10 cellular contexts compared by ENCODE assay signal in the genomic region with DNA sequence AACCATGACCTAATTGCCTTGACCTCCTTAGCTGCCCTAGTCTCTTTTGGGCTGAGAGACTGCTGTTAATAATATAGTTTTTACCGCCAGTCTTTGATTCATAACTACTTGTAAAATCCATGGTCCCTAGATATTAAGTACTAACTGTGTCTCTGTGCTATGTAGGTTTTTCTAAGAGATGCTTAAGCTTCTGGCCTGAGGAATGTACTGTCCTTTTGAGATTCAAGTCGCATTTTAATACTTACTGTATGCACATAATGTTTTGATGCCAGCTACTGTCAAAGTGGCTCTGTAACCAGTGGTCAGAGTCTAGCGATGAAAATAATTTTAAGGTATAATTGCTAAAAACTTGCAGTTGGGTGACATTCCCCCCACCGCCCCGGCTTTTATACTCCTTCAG. TPM values are rescaled to one million over a fixed set of nuclear protein-coding genes. Genes with fewer than 3 reads are reported as not detected.
DNase-seq lines count a peak whose midpoint lies in the region; ATAC-seq and TF ChIP-seq lines count a peak whose summit lies in the region.
"Had no signal": no experiment of that assay in that cellular context is flagged by ENCODE, and none has a peak within 500 bp of the region (broad histone marks: within the 10 kb centered on the region; RNA-seq: fewer than 3 reads in every experiment).

No MANE protein-coding gene starts in this region.

- no peaks in the 10 kb centered on the region for H3K9me3 Mint-ChIP-seq in activated T-cell treated with anti-CD3 and anti-CD28 coated beads, Interleukin-2, amount 50 U/mL, for 72 hours
- no peaks in the 10 kb centered on the region for H3K9me3 Mint-ChIP-seq in chondrocyte (ENCODE audit: low read depth)
- H3K9me3 Mint-ChIP-seq in type B pancreatic cell = no peaks in the 10 kb centered on the region
- H3K9me3 Mint-ChIP-seq: effector memory CD8-positive, alpha-beta T cell had no signal

- peak overlapping the region; percentile 73 to 78 for H3K4me3 Mint-ChIP-seq in activated T-cell treated with anti-CD3 and anti-CD28 coated beads, Interleukin-2, amount 50 U/mL, for 72 hours
- H3K4me3 Mint-ChIP-seq in chondrocyte (ENCODE audit: unreplicated experiment) (peak overlapping the region; percentile 86), type B pancreatic cell (peak overlapping the region; percentile 88)

- peaks cover 69% of the 10 kb centered on the region for H3K27me3 Mint-ChIP-seq in activated T-cell treated with anti-CD3 and anti-CD28 coated beads, Interleukin-2, amount 50 U/mL, for 72 hours (ENCODE audit: low read depth)
- H3K27me3 Mint-ChIP-seq in chondrocyte (ENCODE audit: low read depth) (no peaks in the 10 kb centered on the region), type B pancreatic cell (peaks cover 15% of the 10 kb centered on the region)

- H3K4me1 ChIP-seq in mesodermal cell (ENCODE audit: control insufficient read depth, insufficient read depth, low read length, poor library complexity, severe bottlenecking) = peaks cover 14% of the 10 kb centered on the region

- no peak overlapping the region for H3K27ac Mint-ChIP-seq in activated T-cell treated with anti-CD3 and anti-CD28 coated beads, Interleukin-2, amount 50 U/mL, for 72 hours
- H3K27ac Mint-ChIP-seq in chondrocyte (ENCODE audit: unreplicated experiment) (peak overlapping the region; percentile 23), type B pancreatic cell (no peak overlapping the region)
- H3K27ac Mint-ChIP-seq: effector memory CD8-positive, alpha-beta T cell had no signal

- H3K4me1 Mint-ChIP-seq in activated T-cell treated with anti-CD3 and anti-CD28 coated beads, Interleukin-2, amount 50 U/mL, for 72 hours (ENCODE audit: low read depth) = peaks cover 7% of the 10 kb centered on the region
- peaks cover 40% of the 10 kb centered on the region for H3K4me1 Mint-ChIP-seq in chondrocyte (ENCODE audit: low read depth)
- H3K4me1 Mint-ChIP-seq in type B pancreatic cell (ENCODE audit: unreplicated experiment) = peaks cover 31% of the 10 kb centered on the region

- H3K36me3 ChIP-seq in mesodermal cell (ENCODE audit: control insufficient read depth, insufficient read depth, low read length) = peaks cover 24% of the 10 kb centered on the region

- TF ChIP-seq CTCF in chondrocyte (IDR thresholded peaks at IDR 0.05) = no peak
- no peak for TF ChIP-seq CTCF in type B pancreatic cell (conservative IDR thresholded peaks at IDR 0.05)

- no peak for ATAC-seq in activated T-cell treated with anti-CD3 and anti-CD28 coated beads, Interleukin-2, amount 50 U/mL, for 72 hours (replicated peaks in 1 of 2)
- no peak for ATAC-seq in GM21526 (IDR thresholded peaks at IDR 0.05; ENCODE audit: low FRiP score, unreplicated experiment)
- ATAC-seq: effector memory CD8-positive, alpha-beta T cell had no signal

- peak overlapping the region; percentile 87 for H3K4me3 ChIP-seq in mesodermal cell (ENCODE audit: extremely low read depth, insufficient read depth, low read length, poor library complexity, severe bottlenecking)

- H3K27ac ChIP-seq in mesodermal cell (ENCODE audit: low read depth, low read length, severe bottlenecking) = no peak overlapping the region

- WGBS in mesodermal cell (ENCODE audit: insufficient coverage in 2 of 2), 2 experiments = 68% methylated on average over 3 of the region's 5 CpGs; no CpG with 5 or more reads in 1 of the 2 experiments

- no peaks in the 10 kb centered on the region for H3K36me3 Mint-ChIP-seq in activated T-cell treated with anti-CD3 and anti-CD28 coated beads, Interleukin-2, amount 50 U/mL, for 72 hours (ENCODE audit: insufficient read depth in 2 of 2)
- H3K36me3 Mint-ChIP-seq in chondrocyte (ENCODE audit: low read depth) (no peaks in the 10 kb centered on the region), type B pancreatic cell (peaks cover 12% of the 10 kb centered on the region)

- H3K9me3 ChIP-seq in mesodermal cell (ENCODE audit: control insufficient read depth, low read length) = no peaks in the 10 kb centered on the region

- DNase-seq in activated T-cell treated with anti-CD3 and anti-CD28 coated beads, Interleukin-2, amount 50 U/mL, for 72 hours = no peak
- DNase-seq in activated T-cell treated with anti-CD3 and anti-CD28 coated beads, Interleukin-2, amount 50 U/mL, for 48 hours = no peak
- no peak for DNase-seq in chondrocyte (ENCODE audit: low spot score)
- no peak for DNase-seq in type B pancreatic cell (ENCODE audit: extremely low spot score, unreplicated experiment)
- DNase-seq in RPMI8226 = no peak
- DNase-seq in stimulated activated CD4-positive, alpha-beta T cell treated with anti-CD3 and anti-CD28 coated beads, Interleukin-2, amount 100 ng/mL, for 48 hours = no peak
- DNase-seq: effector memory CD8-positive, alpha-beta T cell; SIG-M5 had no signal

RNA-seq across cellular contexts. Expression of gene AKAP12, which starts 2.1 kb away (rescaled TPM):
- total RNA-seq in activated T-cell treated with anti-CD3 and anti-CD28 coated beads, Interleukin-2, amount 50 U/mL, for 72 hours = 10 to 100 TPM; 10.0 to 10.6 TPM
- total RNA-seq in chondrocyte (75.5 to 184 TPM (median 176 TPM) in 3 replicates), type B pancreatic cell (ENCODE audit: low replicate concordance) (67.4 and 138 TPM in 2 replicates)
- polyA plus RNA-seq in mesodermal cell (2013, experiment 1 of 2) = 156 TPM
- 143 TPM for polyA plus RNA-seq in mesodermal cell (2013, experiment 2 of 2)
